10 cellular contexts compared by ENCODE assay signal in genomic region chr15:78374436-78375393, GRCh38. TPM values are rescaled to one million over a fixed set of nuclear protein-coding genes. Genes with fewer than 3 reads are reported as not detected.
A peak's percentile ranks its signal among the peaks of the same experiment; 100 is the strongest.
DNase-seq lines count a peak whose midpoint lies in the region; ATAC-seq, FAIRE-seq and TF ChIP-seq lines count a peak whose summit lies in the region.
"Had no signal": no experiment of that assay in that cellular context is flagged by ENCODE, and none has a peak within 500 bp of the region (broad histone marks: within the 10 kb centered on the region; RNA-seq: fewer than 3 reads in every experiment).

No MANE protein-coding gene starts in this region.

- H3K4me1 ChIP-seq in K562 (replicated peaks in 1 of 2; ENCODE audit: control insufficient read depth in 2 of 2, insufficient read depth in 2 of 2, low read length in 2 of 2) (peaks cover 5% of the 10 kb centered on the region in 2 experiments; a peak in 3 of 5 replicates), trophoblast cell (ENCODE audit: control insufficient read depth in 1 of 2, insufficient read depth in 2 of 2, low read length in 2 of 2) (no peaks in the 10 kb centered on the region)

- TF ChIP-seq POLR2A in GM12891 (IDR thresholded peaks at IDR 0.05; ENCODE audit: low read depth, low read length) = no peak
- no peak for TF ChIP-seq POLR2A in K562 (conservative IDR thresholded peaks at IDR 0.05)

- CTCF ChIA-PET in K562 (lab: Yijun Ruan, JAX; ENCODE audit: low intra/inter-chr PET ratio) = no interaction called here

- H3K27ac ChIP-seq in K562 (ENCODE audit: extremely low read depth, low read depth, low read length) (no peak overlapping the region), trophoblast cell (ENCODE audit: low read depth, low read length) (no peak overlapping the region)

- H3K79me2 ChIP-seq in K562 (ENCODE audit: control insufficient read depth, insufficient read depth, low read length) (no peaks in the 10 kb centered on the region), trophoblast cell (ENCODE audit: control insufficient read depth, insufficient read depth, low read length, poor library complexity) (no peaks in the 10 kb centered on the region)

- no peak overlapping the region for H4K91ac ChIP-seq in trophoblast cell (ENCODE audit: low read depth, low read length)

- ATAC-seq in K562 = peak; percentile 95
- ATAC-seq in activated T-cell treated with anti-CD3 and anti-CD28 coated beads, Interleukin-2, amount 50 U/mL, for 4 hours = no peak

- H2BK5ac ChIP-seq in trophoblast cell (ENCODE audit: low read depth, low read length, poor library complexity) = no peak overlapping the region

- H3K27me3 ChIP-seq in K562 (ENCODE audit: control insufficient read depth in 2 of 2, insufficient read depth in 2 of 2, low read length in 2 of 2) (peaks cover 4 to 12% of the 10 kb centered on the region in 2 experiments; a peak in 4 of 5 replicates), trophoblast cell (ENCODE audit: insufficient read depth, low read length) (no peaks in the 10 kb centered on the region)

- in situ Hi-C loops in K562 (cut with MboI) = no loop called here

- no peak overlapping the region for H2AK5ac ChIP-seq in trophoblast cell (ENCODE audit: low read length)

- H2BK120ac ChIP-seq in trophoblast cell (ENCODE audit: insufficient read depth, low read length, poor library complexity) = no peak overlapping the region

- H3K4ac ChIP-seq in trophoblast cell (ENCODE audit: low read depth, low read length) = no peak overlapping the region

- FAIRE-seq in GM12891 (lab: Jason Lieb, UNC) = no peak
- no peak for FAIRE-seq in K562 (lab: Jason Lieb, UNC)

- no peak for TF ChIP-seq CTCF in K562 (IDR thresholded peaks at IDR 0.05 in 2 of 3, conservative IDR thresholded peaks at IDR 0.05 in 1 of 3; ENCODE audit: insufficient read depth in 2 of 3, low read depth in 1 of 3, low read length in 3 of 3)
- no peak for TF ChIP-seq CTCF in mesothelial cell of epicardium (IDR thresholded peaks at IDR 0.05; ENCODE audit: unreplicated experiment)

- no peaks in the 10 kb centered on the region for H3K79me1 ChIP-seq in trophoblast cell (ENCODE audit: low read length)

- H3K4me2 ChIP-seq in K562 (ENCODE audit: insufficient read depth, low read length) = no peak overlapping the region
- H3K4me2 ChIP-seq in trophoblast cell (ENCODE audit: low read length) = no peak overlapping the region

- H3K36me3 ChIP-seq in K562 (ENCODE audit: control insufficient read depth, insufficient read depth, low read length) (no peaks in the 10 kb centered on the region), trophoblast cell (ENCODE audit: control insufficient read depth in 1 of 2, insufficient read depth in 2 of 2, low read length in 2 of 2) (no peaks in the 10 kb centered on the region)

- no peak overlapping the region for H3K4me3 ChIP-seq in K562
- peak overlapping the region; percentile 36 for H3K4me3 ChIP-seq in trophoblast cell (ENCODE audit: low read depth, low read length)

- DNase-seq in GM12891 (ENCODE audit: insufficient read length, low spot score) (no peak), NCI-H226 (peak; percentile 83), K562 (ENCODE audit: extremely low read depth in 1 of 4, low spot score in 3 of 4) (peak in 2 of 4 experiments; percentile 27 to 41), trophoblast cell (no peak), NCI-H2227 treated with DMSO at 0.1 percent for 48 hours (lab: John Stamatoyannopoulos, UW) (no peak), mesothelial cell of epicardium (ENCODE audit: low spot score in 2 of 2, unreplicated experiment in 2 of 2) (no peak)
- DNase-seq in activated T-cell treated with anti-CD3 and anti-CD28 coated beads, Interleukin-2, amount 50 U/mL, for 4 hours = no peak
- DNase-seq in stimulated activated naive CD4-positive, alpha-beta T cell treated with Interleukin-2 at 50 U/mL for 16 hours (lab: John Stamatoyannopoulos, UW) = no peak

- H3K9me3 ChIP-seq in K562 (replicated peaks; ENCODE audit: control insufficient read depth, insufficient read depth, low read depth, low read length) (no peaks in the 10 kb centered on the region), trophoblast cell (ENCODE audit: insufficient read depth, low read depth, low read length) (no peaks in the 10 kb centered on the region)

- POLR2A ChIA-PET in K562 (lab: Yijun Ruan, JAX) = no interaction called here

- WGBS in K562 (ENCODE audit: insufficient coverage, low coverage, missing lambda C conversion rate) = 14% methylated on average over 13 of the region's 14 CpGs
- no CpG with 5 or more reads among the region's 14 CpGs for WGBS in trophoblast cell (ENCODE audit: extremely low coverage, insufficient coverage, insufficient read length)

- intact Hi-C loops in K562 (cut with micrococcal nuclease) = no loop called here

- no peak overlapping the region for H3K14ac ChIP-seq in trophoblast cell (ENCODE audit: low read length)

- H3K27ac Mint-ChIP-seq in mesothelial cell of epicardium = no peak overlapping the region

- H3K4me1 Mint-ChIP-seq in activated T-cell treated with anti-CD3 and anti-CD28 coated beads, Interleukin-2, amount 50 U/mL, for 4 hours (ENCODE audit: low read depth) = peaks cover 6% of the 10 kb centered on the region
- peaks cover 9% of the 10 kb centered on the region for H3K4me1 Mint-ChIP-seq in mesothelial cell of epicardium

- TF ChIP-seq RAD21 in K562 (CRISPR knock-in tag; conservative IDR thresholded peaks at IDR 0.05 in 1 of 2, IDR thresholded peaks at IDR 0.05 in 1 of 2) = no peak

- H3K23ac ChIP-seq in trophoblast cell (ENCODE audit: low read length) = no peak overlapping the region

- no peak overlapping the region for H4K12ac ChIP-seq in trophoblast cell (ENCODE audit: low read depth, low read length)

- H3K18ac ChIP-seq in trophoblast cell (ENCODE audit: low read length) = no peak overlapping the region

- H4K20me1 ChIP-seq in K562 (replicated peaks; ENCODE audit: control insufficient read depth, insufficient read depth, low read length) = no peaks in the 10 kb centered on the region

- H4K8ac ChIP-seq in trophoblast cell (ENCODE audit: low read depth, low read length) = no peak overlapping the region

- H2AFZ ChIP-seq in K562 (ENCODE audit: low read depth, low read length) = 0 out of 2 replicates have a peak overlapping the region, but pooled peaks have one; percentile 51
- no peak overlapping the region for H2AFZ ChIP-seq in trophoblast cell (ENCODE audit: insufficient read depth, low read length, poor library complexity)

- TF ChIP-seq EP300 in K562 (IDR thresholded peaks at IDR 0.05; ENCODE audit: low read length) = no peak

- H3K9me1 ChIP-seq in K562 (ENCODE audit: control insufficient read depth, insufficient read depth, low read length) = no peaks in the 10 kb centered on the region

- no peak overlapping the region for H2BK12ac ChIP-seq in trophoblast cell (ENCODE audit: low read length)

- no peaks in the 10 kb centered on the region for H3K9me3 Mint-ChIP-seq in activated T-cell treated with anti-CD3 and anti-CD28 coated beads, Interleukin-2, amount 50 U/mL, for 4 hours
- no peaks in the 10 kb centered on the region for H3K9me3 Mint-ChIP-seq in mesothelial cell of epicardium

- peaks cover 8% of the 10 kb centered on the region for H3K27me3 Mint-ChIP-seq in activated T-cell treated with anti-CD3 and anti-CD28 coated beads, Interleukin-2, amount 50 U/mL, for 4 hours (ENCODE audit: low read depth)
- peaks cover 19% of the 10 kb centered on the region for H3K27me3 Mint-ChIP-seq in mesothelial cell of epicardium (ENCODE audit: low read depth)

- H3K4me3 Mint-ChIP-seq in activated T-cell treated with anti-CD3 and anti-CD28 coated beads, Interleukin-2, amount 50 U/mL, for 4 hours = no peak overlapping the region
- no peak overlapping the region for H3K4me3 Mint-ChIP-seq in mesothelial cell of epicardium

- H3K9ac ChIP-seq in K562 (ENCODE audit: insufficient read depth in 1 of 2, low read depth in 2 of 2, low read length in 2 of 2) (no peak overlapping the region), trophoblast cell (ENCODE audit: low read length) (no peak overlapping the region)

- no peaks in the 10 kb centered on the region for H3K36me3 Mint-ChIP-seq in activated T-cell treated with anti-CD3 and anti-CD28 coated beads, Interleukin-2, amount 50 U/mL, for 4 hours (ENCODE audit: insufficient read depth)
- H3K36me3 Mint-ChIP-seq in mesothelial cell of epicardium = no peaks in the 10 kb centered on the region

- no TSS peak for BruUV-seq in K562 (replicated peaks; lab: Mats Ljungman, UMichigan)

TF ChIP-seq in GM12891, 5 proteins besides CTCF, POLR2A, EP300 and RAD21:
- TF ChIP-seq POLR2AphosphoS5 (IDR thresholded peaks at IDR 0.05; ENCODE audit: low read depth, low read length) = no peak
- peak; percentile 78 for TF ChIP-seq SPI1 (IDR thresholded peaks at IDR 0.05; ENCODE audit: low read depth, low read length)
- no peak for TF ChIP-seq TAF1 (IDR thresholded peaks at IDR 0.05; ENCODE audit: low read depth, low read length)
- no peak for TF ChIP-seq PAX5 (IDR thresholded peaks at IDR 0.05; ENCODE audit: insufficient read depth, low read length, severe bottlenecking)
- TF ChIP-seq POU2F2 (IDR thresholded peaks at IDR 0.05; ENCODE audit: low read depth, low read length) = no peak

TF ChIP-seq in K562, 482 proteins besides CTCF, POLR2A, EP300 and RAD21 (continues in another document):
- TF ChIP-seq SMAD2 (IDR thresholded peaks at IDR 0.05; ENCODE audit: low read depth, low read length) = no peak
- TF ChIP-seq SNIP1 (IDR thresholded peaks at IDR 0.05; ENCODE audit: low read depth) = no peak
- TF ChIP-seq SMARCE1 (IDR thresholded peaks at IDR 0.05) = peak; percentile 43; the same call in 1 of the 2 replicates

RNA-seq across cellular contexts. Expression of gene CRABP1, which starts 34.6 kb away (rescaled TPM):
- 0.42 TPM for polyA plus RNA-seq in GM12891 (2012; ENCODE audit: low read depth, missing spikeins)
- not detected in 2 replicates for total RNA-seq in K562 (2011; cell fraction: chromatin; rRNA removed; ENCODE audit: low replicate concordance)
- total RNA-seq in K562 (2011; cell fraction: nucleolus; rRNA removed) = not detected in 2 replicates
- total RNA-seq in K562 (2011; cell fraction: nucleoplasm; rRNA removed) = not detected in 2 replicates
- total RNA-seq in K562 (2014; rRNA removed) = not detected in 2 replicates
- total RNA-seq in K562 (2014; rRNA removed; fragmentation: Illumina TruSeq; extraction: Trizol) = not detected in 2 replicates
- not detected in 2 replicates for total RNA-seq in K562 (2015; rRNA removed; fragmentation: Illumina TruSeq; extraction: Trizol)
- 0.40 and 0.60 TPM in 2 replicates for total RNA-seq in K562 (2021)
- not detected in 2 replicates for polyA plus RNA-seq in K562 (2011; rRNA removed)
- not detected in 2 replicates for polyA plus RNA-seq in K562 (2011; cell fraction: cytosol; rRNA removed)
- polyA plus RNA-seq in K562 (2011; cell fraction: nucleus; rRNA removed) = not detected in 2 replicates
- polyA plus RNA-seq in K562 (2012) = not detected in 2 replicates
- not detected in 2 replicates for polyA plus RNA-seq in K562 (2014; fragmentation: Illumina TruSeq; extraction: Trizol)
- not detected for polyA plus RNA-seq in K562 (2014; fragmentation: Nextera tagmentation; extraction: Ambion mirVana)
- polyA plus RNA-seq in K562 (2014; rRNA removed) = not detected in 2 replicates
- not detected in 2 replicates for polyA minus RNA-seq in K562 (2011; rRNA and poly(A)+ RNA removed)
- polyA minus RNA-seq in K562 (2011; cell fraction: cytosol; rRNA and poly(A)+ RNA removed) = not detected in 2 replicates
- not detected in 2 replicates for polyA minus RNA-seq in K562 (2011; cell fraction: nucleus; rRNA and poly(A)+ RNA removed)
- polyA plus RNA-seq in trophoblast cell (2013) = 1.1 and 1.2 TPM in 2 replicates
- not detected for total RNA-seq in activated T-cell treated with anti-CD3 and anti-CD28 coated beads, Interleukin-2, amount 50 U/mL, for 4 hours
- total RNA-seq in mesothelial cell of epicardium = 144 to 156 TPM (median 155 TPM) in 3 replicates
- total RNA-seq: lung microvascular endothelial cell, SK-MEL-5 had no signal

Comparison
In these comparisons a context has a peak if more than half of its experiments do, and no peak if none do; other contexts are left out.
1. RNA of gene CRABP1, which starts 34.6 kb away (total RNA-seq): 144 to 156 TPM in mesothelial cell of epicardium; not detected in activated T-cell treated with anti-CD3 and anti-CD28 coated beads, Interleukin-2, amount 50 U/mL, for 4 hours and 0.40 to 0.60 TPM in K562; every median in the first group is over 10 times any median in the second.